ENCODE assay signal across 25 cellular contexts in genomic region chr14:84969501-84969900, GRCh38.
DNase-seq lines count a peak whose midpoint lies in the region; ATAC-seq and TF ChIP-seq lines count a peak whose summit lies in the region.
"Had no signal": no experiment of that assay in that cellular context is flagged by ENCODE, and none has a peak within 500 bp of the region (broad histone marks: within the 10 kb centered on the region; RNA-seq: fewer than 3 reads in every experiment).

No MANE protein-coding gene starts in this region.

- no peaks in the 10 kb centered on the region for H3K27me3 Mint-ChIP-seq in stimulated activated naive CD8-positive, alpha-beta T cell treated with anti-CD3 and anti-CD28 coated beads, Interleukin-15, amount 100 ng/mL, for 72 hours

- peaks cover 17 to 21% of the 10 kb centered on the region in 2 donors for H3K9me3 Mint-ChIP-seq in stimulated activated naive CD8-positive, alpha-beta T cell treated with anti-CD3 and anti-CD28 coated beads, Interleukin-15, amount 100 ng/mL, for 72 hours

- ATAC-seq in sciatic nerve (no peak), HG02623 (IDR thresholded peaks at IDR 0.05; ENCODE audit: unreplicated experiment) (no peak)
- ATAC-seq in stimulated activated naive CD8-positive, alpha-beta T cell treated with anti-CD3 and anti-CD28 coated beads, Interleukin-15, amount 100 ng/mL, for 72 hours: no peak
- ATAC-seq: SK-N-SH treated with all-trans-retinoic acid at 6 μM for 48 hours had no signal

- H3K4me3 ChIP-seq in epithelial cell of esophagus (ENCODE audit: low read length): no peak overlapping the region
- H3K4me3 ChIP-seq: HAP-1, MG63, spleen, tibial nerve had no signal

- no peak overlapping the region for H3K4me3 Mint-ChIP-seq in stimulated activated naive CD8-positive, alpha-beta T cell treated with anti-CD3 and anti-CD28 coated beads, Interleukin-15, amount 100 ng/mL, for 72 hours
- H3K4me3 Mint-ChIP-seq: T-helper 2 cell treated with Interferon-gamma antibody and Interleukin-4, amounts not matched to agents 5 μg/mL and 100 μg/mL, for 36 hours had no signal

- no peak overlapping the region for H3K27ac Mint-ChIP-seq in stimulated activated naive CD8-positive, alpha-beta T cell treated with anti-CD3 and anti-CD28 coated beads, Interleukin-15, amount 100 ng/mL, for 72 hours
- H3K27ac Mint-ChIP-seq: activated T-helper 2 cell treated with anti-CD3 and anti-CD28 coated beads, Interferon-gamma antibody, Interleukin-2, Interleukin-4, amounts not matched to agents 10 μg/mL and 5 μg/mL and 100 μg/mL, durations not matched to agents 14 hours and 24 hours and 36 hours; T-helper 2 cell treated with Interferon-gamma antibody and Interleukin-4, amounts not matched to agents 5 μg/mL and 100 μg/mL, for 36 hours had no signal

- intact Hi-C loops in sciatic nerve (cut with DNase I): no loop called here

- DNase-seq in SHP77 (lab: John Stamatoyannopoulos, UW): peak; percentile 36 to 57
- no peak for DNase-seq in SHP77 treated with DMSO at 0.1 percent for 48 hours (lab: John Stamatoyannopoulos, UW)
- DNase-seq in NCI-H69 (lab: John Stamatoyannopoulos, UW): peak; percentile 13
- DNase-seq in epithelial cell of esophagus (ENCODE audit: low read depth): peak; percentile 85
- DNase-seq in GF-D8 (lab: John Stamatoyannopoulos, UW): no peak
- DNase-seq in sciatic nerve (ENCODE audit: low spot score): no peak
- DNase-seq in stimulated activated naive CD8-positive, alpha-beta T cell treated with anti-CD3 and anti-CD28 coated beads, Interleukin-15, amount 100 ng/mL, for 72 hours: no peak
- DNase-seq: activated CD4-positive, alpha-beta T cell treated with anti-CD3 and anti-CD28 coated beads, Interleukin-2, amount 50 U/mL, for 4 hours; activated CD8-positive, alpha-beta memory T cell treated with anti-CD3 and anti-CD28 coated beads, Interleukin-2, amount 50 U/mL, for 48 hours; C1 segment of cervical spinal cord; Calu3; effector CD8-positive, alpha-beta T cell; MG63; NCI-H1436 treated with DMSO at 0.1 percent for 48 hours; NCI-H2227 treated with DMSO at 0.1 percent for 48 hours; retina; spleen; stimulated activated CD4-positive, alpha-beta T cell treated with anti-CD3 and anti-CD28 coated beads, Interleukin-4, amount 100 ng/mL, for 1 hour; stimulated activated naive CD4-positive, alpha-beta T cell treated with Interleukin-2 at 50 U/mL for 16 hours had no signal

- no peak for TF ChIP-seq CTCF in epithelial cell of esophagus (IDR thresholded peaks at IDR 0.05; ENCODE audit: insufficient read depth, low read depth, low read length, missing control alignments)

- H3K4me1 Mint-ChIP-seq in stimulated activated naive CD8-positive, alpha-beta T cell treated with anti-CD3 and anti-CD28 coated beads, Interleukin-15, amount 100 ng/mL, for 72 hours: no peaks in the 10 kb centered on the region

Comparison
In these comparisons a context has a peak if more than half of its experiments do, and no peak if none do; other contexts are left out.
1. DNase-seq: peak in SHP77 (2 of 2), NCI-H69 (single experiment) and epithelial cell of esophagus (single experiment); none in SHP77 treated with DMSO at 0.1 percent for 48 hours (single experiment), GF-D8 (single experiment), sciatic nerve (single experiment) and stimulated activated naive CD8-positive, alpha-beta T cell treated with anti-CD3 and anti-CD28 coated beads, Interleukin-15, amount 100 ng/mL, for 72 hours (0 of 2).